8 cellular contexts compared by ENCODE assay signal in the genomic region with DNA sequence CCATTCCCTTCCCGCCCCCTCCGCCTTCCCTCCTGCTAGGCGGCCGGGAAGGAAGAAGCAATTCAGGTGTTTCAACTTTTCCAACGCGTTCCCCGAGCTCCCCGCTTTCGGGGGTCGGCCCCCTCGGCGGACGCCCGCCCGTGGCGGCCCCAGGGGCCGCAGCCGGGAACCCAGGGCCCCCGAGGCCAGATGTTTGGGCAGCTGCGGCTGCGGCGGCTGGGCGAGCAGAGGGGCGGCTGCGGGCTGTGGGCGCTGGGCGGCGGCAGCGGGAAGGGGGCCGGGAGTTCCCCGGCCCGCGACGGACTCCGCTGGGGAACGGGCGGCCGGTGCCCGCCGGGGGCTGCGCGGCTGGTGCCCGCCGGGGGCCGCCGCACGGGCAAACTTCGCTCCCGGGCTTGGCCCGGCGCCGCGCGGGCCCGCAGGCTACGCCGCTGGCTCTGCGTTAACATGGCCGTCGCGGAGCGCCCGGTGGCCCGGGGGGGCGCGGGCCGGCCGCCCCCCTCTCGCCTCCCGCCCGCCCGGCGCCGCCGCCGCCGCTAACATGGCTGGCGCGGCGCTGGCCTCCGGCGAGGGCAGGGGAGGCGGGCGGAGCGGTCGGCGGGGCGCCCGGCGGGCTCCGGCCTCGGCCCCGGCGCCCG. TPM values are rescaled to one million over a fixed set of nuclear protein-coding genes. Genes with fewer than 3 reads are reported as not detected.
DNase-seq lines count a peak whose midpoint lies in the region; ATAC-seq, FAIRE-seq and TF ChIP-seq lines count a peak whose summit lies in the region.

No MANE protein-coding gene starts in this region.

- TF ChIP-seq CTCF in activated CD8-positive, alpha-beta T cell treated with anti-CD3 and anti-CD28 coated beads for 36 hours (IDR thresholded peaks at IDR 0.05): no peak
- TF ChIP-seq CTCF in keratinocyte (optimal IDR thresholded peaks at IDR 0.05 in 1 of 3, IDR thresholded peaks at IDR 0.05 in 1 of 3, conservative IDR thresholded peaks at IDR 0.05 in 1 of 3; ENCODE audit: extremely low read depth in 1 of 3, insufficient read depth in 2 of 3, low read length in 3 of 3): no peak

- CTCF ChIA-PET in activated CD8-positive, alpha-beta T cell treated with anti-CD3 and anti-CD28 coated beads, Interleukin-2, amount 10 ng/mL, durations not matched to agents 7 days and 5 days (lab: Charles Lee): interaction anchor here (2.0 kb wide), 1 partner anchor 212 kb away, joined by 7 read pairs; no protein-coding TSS in a partner anchor
- CTCF ChIA-PET in activated CD8-positive, alpha-beta T cell treated with anti-CD3 and anti-CD28 coated beads for 36 hours (lab: Charles Lee): interaction anchor here (2.5 kb wide), 1 partner anchor 212 kb away, joined by 9 read pairs; no protein-coding TSS in a partner anchor
- CTCF ChIA-PET in activated CD4-positive, alpha-beta memory T cell treated with anti-CD3 and anti-CD28 coated beads, Interleukin-2, amount 10 ng/mL, durations not matched to agents 7 days and 5 days (lab: Charles Lee): interaction anchor here (0.6 to 1.8 kb wide), 2 partner anchors 211 to 1847 kb away, joined by 3 to 7 read pairs; a partner anchor contains a TSS

- H3K9me1 ChIP-seq in keratinocyte (ENCODE audit: control insufficient read depth, extremely low read depth, insufficient read depth, low read length): no peaks in the 10 kb centered on the region

- dilution Hi-C loops in keratinocyte (cut with MboI; ENCODE audit: extremely low pct_ligation_motif_present, low sequenced_read_pairs): no loop called here

- H2AFZ ChIP-seq in keratinocyte (ENCODE audit: control insufficient read depth, low read length): no peak overlapping the region

- H3K27me3 ChIP-seq in keratinocyte (ENCODE audit: control insufficient read depth, extremely low read depth, insufficient read depth, low read length): no peaks in the 10 kb centered on the region
- H3K27me3 ChIP-seq in aorta (ENCODE audit: control insufficient read depth in 1 of 2, insufficient read depth in 2 of 2, low read length in 1 of 2): no peaks in the 10 kb centered on the region

- peak overlapping the region; percentile 62 for H3K9ac ChIP-seq in keratinocyte (ENCODE audit: control insufficient read depth, extremely low read depth, insufficient read depth, low read length)

- no peak for FAIRE-seq in keratinocyte (lab: Jason Lieb, UNC)

- no peaks in the 10 kb centered on the region for H3K36me3 ChIP-seq in keratinocyte (ENCODE audit: control insufficient read depth in 2 of 2, extremely low read depth in 1 of 2, insufficient read depth in 2 of 2, low read length in 2 of 2)
- no peaks in the 10 kb centered on the region for H3K36me3 ChIP-seq in aorta (ENCODE audit: control insufficient read depth in 1 of 2, insufficient read depth in 2 of 2, low read length in 1 of 2)

- intact Hi-C loops in activated CD8-positive, alpha-beta T cell treated with anti-CD3 and anti-CD28 coated beads for 36 hours (cut with micrococcal nuclease): no loop called here
- intact Hi-C loops in aorta (cut with DNase I): loop anchor here (2.0 to 10.0 kb wide), 3 partner anchors 85 to 411 kb away; a partner anchor contains a TSS

- H3K27ac ChIP-seq in keratinocyte (ENCODE audit: control insufficient read depth, insufficient read depth, low read length) (peak overlapping the region; percentile 31), aorta (ENCODE audit: low read depth in 1 of 2, low read length in 2 of 2) (no peak overlapping the region)

- H3K4me3 ChIP-seq in keratinocyte (ENCODE audit: control insufficient read depth in 2 of 3, extremely low read depth in 1 of 3, insufficient read depth in 2 of 3, low read depth in 1 of 3, low read length in 3 of 3) (peak overlapping the region; percentile 27 to 62 (median 53)), aorta (ENCODE audit: low read length in 2 of 2) (peak overlapping the region; percentile 47 to 74)

- peaks cover 2% of the 10 kb centered on the region for H3K27me3 Mint-ChIP-seq in activated CD8-positive, alpha-beta T cell treated with anti-CD3 and anti-CD28 coated beads, Interleukin-2, amount 10 ng/mL, durations not matched to agents 7 days and 5 days (ENCODE audit: low read depth)
- peaks cover 20% of the 10 kb centered on the region for H3K27me3 Mint-ChIP-seq in activated CD8-positive, alpha-beta T cell treated with anti-CD3 and anti-CD28 coated beads for 36 hours
- H3K27me3 Mint-ChIP-seq in T-helper 17 cell: no peaks in the 10 kb centered on the region
- no peaks in the 10 kb centered on the region for H3K27me3 Mint-ChIP-seq in activated CD4-positive, alpha-beta memory T cell treated with anti-CD3 and anti-CD28 coated beads, Interleukin-2, amount 10 ng/mL, durations not matched to agents 7 days and 5 days

- POLR2A ChIA-PET in activated CD8-positive, alpha-beta T cell treated with anti-CD3 and anti-CD28 coated beads, Interleukin-2, amount 10 ng/mL, durations not matched to agents 7 days and 5 days (lab: Charles Lee): no interaction called here
- POLR2A ChIA-PET in activated CD8-positive, alpha-beta T cell treated with anti-CD3 and anti-CD28 coated beads for 36 hours (lab: Charles Lee): no interaction called here
- POLR2A ChIA-PET in activated CD4-positive, alpha-beta memory T cell treated with anti-CD3 and anti-CD28 coated beads, Interleukin-2, amount 10 ng/mL, durations not matched to agents 7 days and 5 days (lab: Charles Lee): interaction anchor here (0.7 to 2.3 kb wide), 7 partner anchors 19 to 414 kb away, joined by 3 to 10 read pairs (median 3); a partner anchor contains a TSS

- ATAC-seq in activated CD8-positive, alpha-beta T cell treated with anti-CD3 and anti-CD28 coated beads, Interleukin-2, amount 10 ng/mL, durations not matched to agents 7 days and 5 days: peak; percentile 9
- no peak for ATAC-seq in activated CD8-positive, alpha-beta T cell treated with anti-CD3 and anti-CD28 coated beads for 36 hours
- peak; percentile 21 for ATAC-seq in HG02852 (IDR thresholded peaks at IDR 0.05; ENCODE audit: unreplicated experiment)
- peak; percentile 10 for ATAC-seq in T-helper 17 cell
- ATAC-seq in aorta (ENCODE audit: low FRiP score): no peak

- H3K4me2 ChIP-seq in keratinocyte (ENCODE audit: control insufficient read depth, extremely low read depth, insufficient read depth, low read depth, low read length): no peak overlapping the region

- no peaks in the 10 kb centered on the region for H3K9me3 Mint-ChIP-seq in activated CD8-positive, alpha-beta T cell treated with anti-CD3 and anti-CD28 coated beads, Interleukin-2, amount 10 ng/mL, durations not matched to agents 7 days and 5 days (ENCODE audit: insufficient read depth)
- H3K9me3 Mint-ChIP-seq in activated CD8-positive, alpha-beta T cell treated with anti-CD3 and anti-CD28 coated beads for 36 hours: no peaks in the 10 kb centered on the region
- H3K9me3 Mint-ChIP-seq in activated CD4-positive, alpha-beta memory T cell treated with anti-CD3 and anti-CD28 coated beads, Interleukin-2, amount 10 ng/mL, durations not matched to agents 7 days and 5 days: no peaks in the 10 kb centered on the region

- H3K36me3 Mint-ChIP-seq in activated CD8-positive, alpha-beta T cell treated with anti-CD3 and anti-CD28 coated beads, Interleukin-2, amount 10 ng/mL, durations not matched to agents 7 days and 5 days (ENCODE audit: low read depth): peaks cover 18% of the 10 kb centered on the region
- peaks cover 17% of the 10 kb centered on the region for H3K36me3 Mint-ChIP-seq in activated CD8-positive, alpha-beta T cell treated with anti-CD3 and anti-CD28 coated beads for 36 hours (ENCODE audit: low read depth)
- H3K36me3 Mint-ChIP-seq in T-helper 17 cell (ENCODE audit: low read depth): no peaks in the 10 kb centered on the region
- H3K36me3 Mint-ChIP-seq in activated CD4-positive, alpha-beta memory T cell treated with anti-CD3 and anti-CD28 coated beads, Interleukin-2, amount 10 ng/mL, durations not matched to agents 7 days and 5 days (ENCODE audit: low read depth): peaks cover 22% of the 10 kb centered on the region

- H3K4me1 ChIP-seq in keratinocyte (ENCODE audit: control insufficient read depth, extremely low read depth, insufficient read depth, low read length): peaks cover 3% of the 10 kb centered on the region
- no peaks in the 10 kb centered on the region for H3K4me1 ChIP-seq in aorta (ENCODE audit: control insufficient read depth in 1 of 2, insufficient read depth in 2 of 2, low read length in 2 of 2)

- WGBS in aorta, 2 donors: 0 to 31% methylated on average over 50 to 95 of the region's 95 CpGs

- H3K27ac Mint-ChIP-seq in activated CD8-positive, alpha-beta T cell treated with anti-CD3 and anti-CD28 coated beads, Interleukin-2, amount 10 ng/mL, durations not matched to agents 7 days and 5 days: no peak overlapping the region
- H3K27ac Mint-ChIP-seq in activated CD8-positive, alpha-beta T cell treated with anti-CD3 and anti-CD28 coated beads for 36 hours: no peak overlapping the region
- H3K27ac Mint-ChIP-seq in T-helper 17 cell: no peak overlapping the region
- H3K27ac Mint-ChIP-seq in activated CD4-positive, alpha-beta memory T cell treated with anti-CD3 and anti-CD28 coated beads, Interleukin-2, amount 10 ng/mL, durations not matched to agents 7 days and 5 days: no peak overlapping the region

- peaks cover 9% of the 10 kb centered on the region for H3K79me2 ChIP-seq in keratinocyte (ENCODE audit: control insufficient read depth, insufficient read depth, low read length)

- no peaks in the 10 kb centered on the region for H4K20me1 ChIP-seq in keratinocyte (ENCODE audit: control insufficient read depth, extremely low read depth, insufficient read depth, low read length)

- H3K4me1 Mint-ChIP-seq in activated CD8-positive, alpha-beta T cell treated with anti-CD3 and anti-CD28 coated beads, Interleukin-2, amount 10 ng/mL, durations not matched to agents 7 days and 5 days (ENCODE audit: low read depth): peaks cover 18% of the 10 kb centered on the region
- peaks cover 4% of the 10 kb centered on the region for H3K4me1 Mint-ChIP-seq in activated CD8-positive, alpha-beta T cell treated with anti-CD3 and anti-CD28 coated beads for 36 hours (ENCODE audit: low read depth)
- peaks cover 4% of the 10 kb centered on the region for H3K4me1 Mint-ChIP-seq in T-helper 17 cell
- peaks cover 19% of the 10 kb centered on the region for H3K4me1 Mint-ChIP-seq in activated CD4-positive, alpha-beta memory T cell treated with anti-CD3 and anti-CD28 coated beads, Interleukin-2, amount 10 ng/mL, durations not matched to agents 7 days and 5 days

- H3K4me3 Mint-ChIP-seq in activated CD8-positive, alpha-beta T cell treated with anti-CD3 and anti-CD28 coated beads, Interleukin-2, amount 10 ng/mL, durations not matched to agents 7 days and 5 days: no peak overlapping the region
- no peak overlapping the region for H3K4me3 Mint-ChIP-seq in activated CD8-positive, alpha-beta T cell treated with anti-CD3 and anti-CD28 coated beads for 36 hours
- H3K4me3 Mint-ChIP-seq in T-helper 17 cell: no peak overlapping the region
- H3K4me3 Mint-ChIP-seq in activated CD4-positive, alpha-beta memory T cell treated with anti-CD3 and anti-CD28 coated beads, Interleukin-2, amount 10 ng/mL, durations not matched to agents 7 days and 5 days: no peak overlapping the region

- DNase-seq in activated CD8-positive, alpha-beta T cell treated with anti-CD3 and anti-CD28 coated beads, Interleukin-2, amount 10 ng/mL, durations not matched to agents 7 days and 5 days: no peak
- no peak for DNase-seq in activated CD8-positive, alpha-beta T cell treated with anti-CD3 and anti-CD28 coated beads for 36 hours
- DNase-seq in T-helper 17 cell (peak in 1 of 3 donors; percentile 7), keratinocyte (ENCODE audit: low read depth, low spot score) (no peak), aorta (no peak), GDM1 (lab: John Stamatoyannopoulos, UW) (no peak)
- no peak for DNase-seq in activated CD4-positive, alpha-beta memory T cell treated with anti-CD3 and anti-CD28 coated beads, Interleukin-2, amount 10 ng/mL, durations not matched to agents 7 days and 5 days

- H3K9me3 ChIP-seq in T-helper 17 cell (ENCODE audit: control insufficient read depth, low read length, poor library complexity, severe bottlenecking) (no peaks in the 10 kb centered on the region), keratinocyte (ENCODE audit: control insufficient read depth, low read depth, low read length) (no peaks in the 10 kb centered on the region), aorta (ENCODE audit: control insufficient read depth, low read length) (no peaks in the 10 kb centered on the region)

RNA-seq across cellular contexts. Expression of a gene that starts 0.5 kb away (rescaled TPM):
- 10 to 100 TPM; 53.3 to 60.8 TPM for total RNA-seq in activated CD8-positive, alpha-beta T cell treated with anti-CD3 and anti-CD28 coated beads, Interleukin-2, amount 10 ng/mL, durations not matched to agents 7 days and 5 days
- 10 to 100 TPM; 24.5 to 25.4 TPM for total RNA-seq in activated CD8-positive, alpha-beta T cell treated with anti-CD3 and anti-CD28 coated beads for 36 hours
- total RNA-seq in T-helper 17 cell: 1 to 10 TPM; 4.6 to 5.4 TPM
- 24.1 to 101 TPM (median 72.4 TPM) in 3 replicates for polyA plus RNA-seq in keratinocyte
- 130 TPM for polyA plus RNA-seq in keratinocyte (2011; ENCODE audit: low read depth)
- 62.1 and 121 TPM in 2 replicates for polyA plus RNA-seq in keratinocyte (2011; cell fraction: cytosol; rRNA removed)
- 48.2 and 62.0 TPM in 2 replicates for polyA plus RNA-seq in keratinocyte (2011; cell fraction: nucleus; rRNA removed)
- 56.2 and 204 TPM in 2 replicates for polyA plus RNA-seq in keratinocyte (2012; ENCODE audit: low replicate concordance)
- 12.4 to 24.1 TPM (median 16.8 TPM) in 3 replicates for polyA minus RNA-seq in keratinocyte
- 22.1 TPM for polyA minus RNA-seq in keratinocyte (2011; cell fraction: cytosol; rRNA and poly(A)+ RNA removed)
- polyA minus RNA-seq in keratinocyte (2011; cell fraction: nucleus; rRNA and poly(A)+ RNA removed): 8.5 and 19.5 TPM in 2 replicates
- 1 to 10 TPM; 3.6 to 3.8 TPM for total RNA-seq in aorta
- polyA plus RNA-seq in aorta: 1 to 10 TPM; 2.9 to 3.1 TPM
- 10 to 100 TPM; 50.1 to 54.7 TPM for total RNA-seq in activated CD4-positive, alpha-beta memory T cell treated with anti-CD3 and anti-CD28 coated beads, Interleukin-2, amount 10 ng/mL, durations not matched to agents 7 days and 5 days

Comparison
In these comparisons a context has a peak if more than half of its experiments do, and no peak if none do; other contexts are left out.
1. ATAC-seq: peak in activated CD8-positive, alpha-beta T cell treated with anti-CD3 and anti-CD28 coated beads, Interleukin-2, amount 10 ng/mL, durations not matched to agents 7 days and 5 days (single experiment), HG02852 (single experiment) and T-helper 17 cell (single experiment); none in activated CD8-positive, alpha-beta T cell treated with anti-CD3 and anti-CD28 coated beads for 36 hours (single experiment) and aorta (single experiment).